29 cellular contexts compared by ENCODE assay signal in the genomic region with DNA sequence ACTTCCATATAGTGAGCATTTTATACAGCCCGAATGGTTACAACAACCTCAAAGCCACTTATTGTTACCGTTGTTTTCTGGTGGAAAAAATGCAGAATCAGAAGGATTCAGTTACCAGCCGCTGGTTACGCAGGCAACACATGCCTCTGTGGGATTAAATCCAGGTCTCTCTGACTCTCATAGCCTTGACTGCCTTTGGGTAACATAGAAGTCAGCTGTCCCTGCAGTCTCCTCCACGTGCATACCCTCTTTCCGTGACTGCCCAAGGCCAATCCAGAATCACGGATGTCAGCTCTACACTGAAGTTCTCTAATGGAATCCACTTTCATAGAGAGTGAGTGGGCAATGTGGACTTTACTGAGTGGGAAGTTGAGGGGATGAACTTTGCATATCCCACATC.
"Had no signal": no experiment of that assay in that cellular context is flagged by ENCODE, and none has a peak within 500 bp of the region (broad histone marks: within the 10 kb centered on the region; RNA-seq: fewer than 3 reads in every experiment).

No MANE protein-coding gene starts in this region.

- H3K27me3 Mint-ChIP-seq: stimulated activated naive B cell treated with anti-CD40 and anti-IgM and Interleukin-4, amounts not matched to agents 10 μg/mL and 1 μg/mL and 100 μg/mL, for 72 hours; stimulated activated naive CD8-positive, alpha-beta T cell treated with anti-CD3 and anti-CD28 coated beads, Interleukin-15, amount 100 ng/mL, for 72 hours had no signal

- H3K27ac Mint-ChIP-seq: stimulated activated effector memory CD8-positive, alpha-beta T cell treated with anti-CD3 and anti-CD28 coated beads, Interleukin-12 subunit alpha, Interleukin-12 subunit beta, amount 100 ng/mL, for 72 hours; stimulated activated memory B cell treated with anti-CD40 and anti-IgM and Interleukin-4, amounts not matched to agents 10 μg/mL and 1 μg/mL and 100 μg/mL, for 72 hours; stimulated activated naive B cell treated with anti-CD40 and anti-IgM and Interleukin-4, amounts not matched to agents 10 μg/mL and 1 μg/mL and 100 μg/mL, for 72 hours; stimulated activated naive CD8-positive, alpha-beta T cell treated with anti-CD3 and anti-CD28 coated beads, Interleukin-15, amount 100 ng/mL, for 72 hours; stimulated activated naive CD8-positive, alpha-beta T cell treated with anti-CD3 and anti-CD28 coated beads, Interleukin-15, Interleukin-2, amounts not matched to agents 100 ng/mL and 50 ng/mL, for 24 hours; type B pancreatic cell had no signal

- H3K36me3 ChIP-seq: stomach, suprapubic skin, thoracic aorta, thyroid gland, tibial artery, tibial nerve, transverse colon, upper lobe of left lung, upper lobe of right lung, uterus, vagina had no signal

- FAIRE-seq: urothelium cell line had no signal

- H3K27ac ChIP-seq: stomach, suprapubic skin, testis, thoracic aorta, thyroid gland, tibial artery, tibial nerve, transverse colon, upper lobe of left lung, upper lobe of right lung, uterus, vagina had no signal

- ATAC-seq: stimulated activated effector memory CD8-positive, alpha-beta T cell treated with anti-CD3 and anti-CD28 coated beads, Interleukin-12 subunit alpha, Interleukin-12 subunit beta, amount 100 ng/mL, for 72 hours; stimulated activated memory B cell treated with anti-CD40 and anti-IgM and Interleukin-4, amounts not matched to agents 10 μg/mL and 1 μg/mL and 100 μg/mL, for 72 hours; stimulated activated naive B cell treated with anti-CD40 and anti-IgM and Interleukin-4, amounts not matched to agents 10 μg/mL and 1 μg/mL and 100 μg/mL, for 72 hours; stimulated activated naive CD8-positive, alpha-beta T cell treated with anti-CD3 and anti-CD28 coated beads, Interleukin-15, amount 100 ng/mL, for 72 hours; stimulated activated naive CD8-positive, alpha-beta T cell treated with anti-CD3 and anti-CD28 coated beads, Interleukin-15, Interleukin-2, amounts not matched to agents 100 U/mL and 50 U/mL, for 24 hours; upper lobe of right lung had no signal

- H3K4me3 ChIP-seq: stomach, suprapubic skin, testis, thoracic aorta, thyroid gland, tibial artery, tibial nerve, transverse colon, upper lobe of left lung, upper lobe of right lung, uterus, vagina had no signal

- H3K9me3 Mint-ChIP-seq: stimulated activated effector memory CD8-positive, alpha-beta T cell treated with anti-CD3 and anti-CD28 coated beads, Interleukin-12 subunit alpha, Interleukin-12 subunit beta, amount 100 ng/mL, for 72 hours; stimulated activated memory B cell treated with anti-CD40 and anti-IgM and Interleukin-4, amounts not matched to agents 10 μg/mL and 1 μg/mL and 100 μg/mL, for 72 hours; stimulated activated naive B cell treated with anti-CD40 and anti-IgM and Interleukin-4, amounts not matched to agents 10 μg/mL and 1 μg/mL and 100 μg/mL, for 72 hours; stimulated activated naive CD8-positive, alpha-beta T cell treated with anti-CD3 and anti-CD28 coated beads, Interleukin-15, amount 100 ng/mL, for 72 hours; stimulated activated naive CD8-positive, alpha-beta T cell treated with anti-CD3 and anti-CD28 coated beads, Interleukin-15, Interleukin-2, amounts not matched to agents 100 ng/mL and 50 ng/mL, for 24 hours; type B pancreatic cell had no signal

- H3K36me3 Mint-ChIP-seq: stimulated activated effector memory CD8-positive, alpha-beta T cell treated with anti-CD3 and anti-CD28 coated beads, Interleukin-12 subunit alpha, Interleukin-12 subunit beta, amount 100 ng/mL, for 72 hours; stimulated activated memory B cell treated with anti-CD40 and anti-IgM and Interleukin-4, amounts not matched to agents 10 μg/mL and 1 μg/mL and 100 μg/mL, for 72 hours; stimulated activated naive B cell treated with anti-CD40 and anti-IgM and Interleukin-4, amounts not matched to agents 10 μg/mL and 1 μg/mL and 100 μg/mL, for 72 hours; type B pancreatic cell had no signal

- H3K4me3 Mint-ChIP-seq: stimulated activated effector memory CD8-positive, alpha-beta T cell treated with anti-CD3 and anti-CD28 coated beads, Interleukin-12 subunit alpha, Interleukin-12 subunit beta, amount 100 ng/mL, for 72 hours; stimulated activated memory B cell treated with anti-CD40 and anti-IgM and Interleukin-4, amounts not matched to agents 10 μg/mL and 1 μg/mL and 100 μg/mL, for 72 hours; stimulated activated naive B cell treated with anti-CD40 and anti-IgM and Interleukin-4, amounts not matched to agents 10 μg/mL and 1 μg/mL and 100 μg/mL, for 72 hours; stimulated activated naive CD8-positive, alpha-beta T cell treated with anti-CD3 and anti-CD28 coated beads, Interleukin-15, amount 100 ng/mL, for 72 hours; stimulated activated naive CD8-positive, alpha-beta T cell treated with anti-CD3 and anti-CD28 coated beads, Interleukin-15, Interleukin-2, amounts not matched to agents 100 ng/mL and 50 ng/mL, for 24 hours; type B pancreatic cell had no signal

- H3K27me3 ChIP-seq: stomach, suprapubic skin, testis, thyroid gland, tibial artery, tibial nerve, transverse colon, upper lobe of left lung, upper lobe of right lung, uterus, vagina had no signal

- H3K4me1 ChIP-seq: suprapubic skin, testis, thyroid gland, tibial artery, transverse colon, upper lobe of left lung, upper lobe of right lung, uterus, vagina had no signal

- DNase-seq: stimulated activated CD4-positive, alpha-beta T cell treated with anti-CD3 and anti-CD28 coated beads, Interleukin-2, amount 100 ng/mL, for 48 hours; stimulated activated CD4-positive, alpha-beta T cell treated with anti-CD3 and anti-CD28 coated beads, Interleukin-4, amount 100 ng/mL, for 1 hour; stimulated activated CD4-positive, alpha-beta T cell treated with anti-CD3 and anti-CD28 coated beads, Interleukin-4, amount 100 ng/mL, for 24 hours; stimulated activated CD4-positive, alpha-beta T cell treated with anti-CD3 and anti-CD28 coated beads, Interleukin-4, amount 100 ng/mL, for 4 hours; stimulated activated CD8-positive, alpha-beta memory T cell treated with anti-CD3 and anti-CD28 coated beads, Interleukin-4, amount 100 ng/mL, for 48 hours; stimulated activated naive B cell treated with anti-CD40 and anti-IgM and Interleukin-4, amounts not matched to agents 10 μg/mL and 1 μg/mL and 100 μg/mL, for 72 hours; stimulated activated naive CD4-positive, alpha-beta T cell; stimulated activated naive CD4-positive, alpha-beta T cell treated with Interleukin-2 at 50 U/mL for 16 hours; stimulated activated naive CD8-positive, alpha-beta T cell treated with anti-CD3 and anti-CD28 coated beads, Interleukin-15, amount 100 ng/mL, for 72 hours; stimulated activated naive CD8-positive, alpha-beta T cell treated with anti-CD3 and anti-CD28 coated beads, Interleukin-15, Interleukin-2, amounts not matched to agents 100 U/mL and 50 U/mL, for 24 hours; stomach; substantia nigra; testis; thyroid gland; tibial artery; transverse colon; trophoblast cell; upper lobe of left lung; upper lobe of right lung; uterus had no signal

- H3K4me1 Mint-ChIP-seq: stimulated activated effector memory CD8-positive, alpha-beta T cell treated with anti-CD3 and anti-CD28 coated beads, Interleukin-12 subunit alpha, Interleukin-12 subunit beta, amount 100 ng/mL, for 72 hours; stimulated activated memory B cell treated with anti-CD40 and anti-IgM and Interleukin-4, amounts not matched to agents 10 μg/mL and 1 μg/mL and 100 μg/mL, for 72 hours; stimulated activated naive B cell treated with anti-CD40 and anti-IgM and Interleukin-4, amounts not matched to agents 10 μg/mL and 1 μg/mL and 100 μg/mL, for 72 hours; stimulated activated naive CD8-positive, alpha-beta T cell treated with anti-CD3 and anti-CD28 coated beads, Interleukin-15, amount 100 ng/mL, for 72 hours had no signal

- H3K9me3 ChIP-seq: stomach, suprapubic skin, testis, thoracic aorta, thyroid gland, tibial artery, tibial nerve, transverse colon, upper lobe of left lung, upper lobe of right lung, uterus, vagina had no signal
